ENCODE assay signal across 15 cellular contexts in the genomic region with DNA sequence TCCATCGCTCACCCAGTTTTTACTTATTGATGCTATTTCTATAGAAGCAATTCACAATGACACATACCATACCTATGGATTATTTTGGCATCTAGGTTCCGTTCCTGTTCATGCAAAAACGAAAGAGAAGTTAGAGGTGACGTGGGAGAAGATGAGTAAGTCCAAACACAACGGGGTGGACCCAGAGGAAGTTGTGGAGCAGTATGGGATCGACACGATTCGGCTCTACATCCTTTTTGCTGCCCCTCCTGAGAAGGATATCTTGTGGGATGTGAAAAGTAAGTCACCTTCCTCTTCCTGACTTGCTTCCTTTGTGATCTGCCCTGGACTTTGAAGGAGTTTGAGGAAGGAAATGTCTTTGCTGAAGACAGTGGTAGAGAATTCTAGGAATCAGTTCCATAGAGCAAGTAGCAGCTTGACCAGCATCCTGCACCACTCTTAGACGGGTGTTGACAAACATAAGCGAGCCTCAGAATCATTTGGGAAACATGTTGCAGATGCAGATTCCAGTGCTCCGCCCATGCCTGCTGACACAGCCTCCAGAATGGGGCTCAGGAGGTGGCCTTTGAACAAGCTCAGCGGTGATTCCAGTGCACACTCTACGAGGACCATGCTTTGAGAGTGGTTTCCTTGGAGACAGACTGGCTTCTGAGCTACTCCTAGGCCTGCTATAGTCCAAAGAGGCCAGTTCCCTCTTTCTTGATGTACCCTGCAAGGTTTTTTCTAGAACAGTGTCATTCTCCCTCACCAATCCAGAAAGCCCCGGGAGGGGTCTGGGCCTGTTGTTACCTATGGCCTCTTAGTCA.
"Had no signal": no experiment of that assay in that cellular context is flagged by ENCODE, and none has a peak within 500 bp of the region (broad histone marks: within the 10 kb centered on the region; RNA-seq: fewer than 3 reads in every experiment).

No MANE protein-coding gene starts in this region.

- H3K27ac ChIP-seq: coronary artery, esophagus squamous epithelium, SJSA1, WERI-Rb-1 had no signal

- H3K4me1 Mint-ChIP-seq: natural killer cell had no signal

- H3K27ac Mint-ChIP-seq: activated CD8-positive, alpha-beta T cell treated with anti-CD3 and anti-CD28 coated beads for 36 hours; activated T-cell treated with anti-CD3 and anti-CD28 coated beads, Interleukin-2, amount 50 U/mL, for 72 hours; natural killer cell; stimulated activated naive CD8-positive, alpha-beta T cell treated with anti-CD3 and anti-CD28 coated beads, Interleukin-15, Interleukin-2, amounts not matched to agents 100 ng/mL and 50 ng/mL, for 24 hours had no signal

- ATAC-seq: activated CD8-positive, alpha-beta T cell treated with anti-CD3 and anti-CD28 coated beads for 36 hours; activated T-cell treated with anti-CD3 and anti-CD28 coated beads, Interleukin-2, amount 50 U/mL, for 72 hours; natural killer cell had no signal

- DNase-seq: activated CD4-positive, alpha-beta T cell treated with anti-CD3 and anti-CD28 coated beads for 4 hours; activated CD8-positive, alpha-beta memory T cell treated with anti-CD3 and anti-CD28 coated beads, Interleukin-2, amount 50 U/mL, for 4 hours; activated CD8-positive, alpha-beta T cell treated with anti-CD3 and anti-CD28 coated beads for 36 hours; activated T-cell treated with anti-CD3 and anti-CD28 coated beads, Interleukin-2, amount 50 U/mL, for 72 hours; caudate nucleus; esophagus squamous epithelium; islet precursor cell; natural killer cell; nucleus accumbens; stimulated activated CD4-positive, alpha-beta T cell treated with anti-CD3 and anti-CD28 coated beads, Interleukin-4, amount 100 ng/mL, for 1 hour; WERI-Rb-1 had no signal

- H3K4me3 ChIP-seq: coronary artery, esophagus squamous epithelium, SJSA1 had no signal

- FAIRE-seq: astrocyte had no signal

- H3K27me3 Mint-ChIP-seq: activated CD8-positive, alpha-beta T cell treated with anti-CD3 and anti-CD28 coated beads for 36 hours; stimulated activated naive CD8-positive, alpha-beta T cell treated with anti-CD3 and anti-CD28 coated beads, Interleukin-15, Interleukin-2, amounts not matched to agents 100 ng/mL and 50 ng/mL, for 24 hours had no signal

- H3K9me3 Mint-ChIP-seq: activated CD8-positive, alpha-beta T cell treated with anti-CD3 and anti-CD28 coated beads for 36 hours; activated T-cell treated with anti-CD3 and anti-CD28 coated beads, Interleukin-2, amount 50 U/mL, for 72 hours; natural killer cell; stimulated activated naive CD8-positive, alpha-beta T cell treated with anti-CD3 and anti-CD28 coated beads, Interleukin-15, Interleukin-2, amounts not matched to agents 100 ng/mL and 50 ng/mL, for 24 hours had no signal

- H3K9me3 ChIP-seq: esophagus squamous epithelium, SJSA1 had no signal

- H3K4me3 Mint-ChIP-seq: activated CD8-positive, alpha-beta T cell treated with anti-CD3 and anti-CD28 coated beads for 36 hours; activated T-cell treated with anti-CD3 and anti-CD28 coated beads, Interleukin-2, amount 50 U/mL, for 72 hours; natural killer cell; stimulated activated naive CD8-positive, alpha-beta T cell treated with anti-CD3 and anti-CD28 coated beads, Interleukin-15, Interleukin-2, amounts not matched to agents 100 ng/mL and 50 ng/mL, for 24 hours had no signal

- H3K4me1 ChIP-seq: SJSA1 had no signal

- H3K27me3 ChIP-seq: esophagus squamous epithelium, SJSA1 had no signal
